ENCODE assay signal across 32 cellular contexts in the genomic region with DNA sequence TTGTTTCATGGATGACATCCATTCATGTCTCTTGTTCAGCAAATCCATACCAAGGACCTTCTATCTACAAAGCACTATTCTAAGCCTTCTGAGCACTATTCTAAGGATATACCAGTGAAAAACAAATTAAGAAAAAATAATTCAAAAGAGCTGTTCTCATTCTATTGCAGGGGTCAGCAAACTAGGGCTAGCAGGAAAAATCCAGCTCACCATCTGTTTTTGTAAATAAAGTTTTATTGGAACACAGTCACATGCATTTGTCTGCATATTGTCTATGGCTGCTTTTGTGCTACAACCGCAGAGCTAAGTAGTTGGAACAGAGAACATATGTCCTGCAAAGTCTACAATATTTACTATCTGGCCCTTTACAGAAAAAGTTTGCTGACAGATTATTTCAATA.
"Had no signal": no experiment of that assay in that cellular context is flagged by ENCODE, and none has a peak within 500 bp of the region (broad histone marks: within the 10 kb centered on the region; RNA-seq: fewer than 3 reads in every experiment).

No MANE protein-coding gene starts in this region.

- H3K36me3 ChIP-seq: ascending aorta, breast epithelium, cardiac muscle cell, colonic mucosa, esophagus squamous epithelium, gastroesophageal sphincter, WERI-Rb-1 had no signal

- ATAC-seq: activated CD4-positive, alpha-beta T cell treated with anti-CD3 and anti-CD28 coated beads for 36 hours; activated CD8-positive, alpha-beta memory T cell treated with anti-CD3 and anti-CD28 coated beads, Interleukin-2, amount 10 ng/mL, durations not matched to agents 7 days and 5 days; activated CD8-positive, alpha-beta T cell treated with anti-CD3 and anti-CD28 coated beads, Interleukin-2, amount 10 ng/mL, durations not matched to agents 7 days and 5 days; activated naive CD4-positive, alpha-beta T cell treated with anti-CD3 and anti-CD28 coated beads, Interleukin-2, amount 50 U/mL, for 72 hours; activated T-cell treated with anti-CD3 and anti-CD28 coated beads, Interleukin-2, amount 50 U/mL, for 72 hours; gastroesophageal sphincter; T-helper 17 cell had no signal

- H3K27me3 ChIP-seq: ascending aorta, breast epithelium, colonic mucosa, esophagus squamous epithelium had no signal

- DNase-seq: activated B cell treated with CpG ODN at 0.5 μM for 24 hours; activated CD4-positive, alpha-beta T cell treated with anti-CD3 and anti-CD28 coated beads, Interleukin-2, amount 10 ng/mL, durations not matched to agents 24 days and 14 days; activated CD4-positive, CD25-positive, alpha-beta regulatory T cell treated with anti-CD3 and anti-CD28 coated beads, Interleukin-2, amount 50 U/mL, for 72 hours; activated CD8-positive, alpha-beta memory T cell treated with anti-CD3 and anti-CD28 coated beads, Interleukin-2, amount 10 ng/mL, durations not matched to agents 7 days and 5 days; activated CD8-positive, alpha-beta memory T cell treated with anti-CD3 and anti-CD28 coated beads, Interleukin-2, amount 50 U/mL, for 4 hours; activated CD8-positive, alpha-beta T cell treated with anti-CD3 and anti-CD28 coated beads, Interleukin-2, amount 10 ng/mL, durations not matched to agents 7 days and 5 days; activated gamma-delta T cell; activated naive CD4-positive, alpha-beta T cell; activated naive CD4-positive, alpha-beta T cell treated with anti-CD3 and anti-CD28 coated beads, Interleukin-2, amount 10 ng/mL, durations not matched to agents 7 days and 5 days; activated naive CD8-positive, alpha-beta T cell treated with anti-CD3 and anti-CD28 coated beads, Interleukin-2, amount 10 ng/mL, durations not matched to agents 7 days and 5 days; activated T-cell treated with anti-CD3 and anti-CD28 coated beads, Interleukin-2, amount 50 U/mL, for 24 hours; activated T-cell treated with anti-CD3 and anti-CD28 coated beads, Interleukin-2, amount 50 U/mL, for 72 hours; central memory CD4-positive, alpha-beta T cell; cerebellar nuclear complex; colonic mucosa; effector CD8-positive, alpha-beta T cell; esophagus squamous epithelium; foreskin melanocyte; head of caudate nucleus; T-helper 1 cell; T-helper 17 cell; T1000 had no signal

- H3K4me3 ChIP-seq: ascending aorta, breast epithelium, cardiac muscle cell, colonic mucosa, esophagus squamous epithelium, gastroesophageal sphincter had no signal

- H3K4me1 ChIP-seq: ascending aorta, breast epithelium, colonic mucosa, esophagus squamous epithelium, gastroesophageal sphincter had no signal

- H3K27ac ChIP-seq: ascending aorta, breast epithelium, cardiac muscle cell, colonic mucosa, epithelial cell of prostate, esophagus squamous epithelium, gastroesophageal sphincter, WERI-Rb-1 had no signal

- FAIRE-seq: endometrium, endothelial cell of umbilical vein had no signal

- H3K9me3 ChIP-seq: ascending aorta, breast epithelium, colonic mucosa, esophagus squamous epithelium had no signal
